14 cellular contexts compared by ENCODE assay signal in genomic region chr15:91921188-91921820, GRCh38.
DNase-seq lines count a peak whose midpoint lies in the region; ATAC-seq and TF ChIP-seq lines count a peak whose summit lies in the region.
"Had no signal": no experiment of that assay in that cellular context is flagged by ENCODE, and none has a peak within 500 bp of the region (broad histone marks: within the 10 kb centered on the region; RNA-seq: fewer than 3 reads in every experiment).

No MANE protein-coding gene starts in this region.

- H3K36me3 ChIP-seq in subcutaneous abdominal adipose tissue (ENCODE audit: control insufficient read depth in 5 of 5, insufficient read depth in 5 of 5, low read length in 5 of 5) = peaks cover 0 to 6% (median 4%) of the 10 kb centered on the region in 5 donors
- H3K36me3 ChIP-seq: neural progenitor cell, WERI-Rb-1 had no signal

- POLR2A ChIA-PET in activated CD8-positive, alpha-beta T cell treated with anti-CD3 and anti-CD28 coated beads for 36 hours (lab: Charles Lee) = no interaction called here

- H3K4me3 ChIP-seq in subcutaneous abdominal adipose tissue (ENCODE audit: low read depth in 1 of 5, low read length in 5 of 5) = peak overlapping the region in 1 of 5 donors; percentile 13
- peak overlapping the region in 1 of 59 donors; percentile 6 for H3K4me3 ChIP-seq in dorsolateral prefrontal cortex
- H3K4me3 ChIP-seq: neural progenitor cell had no signal

- peak overlapping the region; percentile 58 for H3K27ac Mint-ChIP-seq in activated T-cell treated with anti-CD3 and anti-CD28 coated beads, Interleukin-2, amount 50 U/mL, for 72 hours
- H3K27ac Mint-ChIP-seq in activated CD8-positive, alpha-beta T cell treated with anti-CD3 and anti-CD28 coated beads for 36 hours = peak overlapping the region; percentile 64
- H3K27ac Mint-ChIP-seq in immature natural killer cell = peak overlapping the region in 5 of 6 donors; percentile 7 to 53 (median 25)
- H3K27ac Mint-ChIP-seq: neural progenitor cell had no signal

- intact Hi-C loops in activated CD8-positive, alpha-beta T cell treated with anti-CD3 and anti-CD28 coated beads for 36 hours (cut with micrococcal nuclease) = no loop called here
- intact Hi-C loops in dorsolateral prefrontal cortex (cut with DNase I) = no loop called here

- CTCF ChIA-PET in activated CD8-positive, alpha-beta T cell treated with anti-CD3 and anti-CD28 coated beads for 36 hours (lab: Charles Lee) = interaction anchor here (1.3 to 1.4 kb wide), 3 partner anchors 72 to 618 kb away, joined by 3 to 4 read pairs (median 3); no protein-coding TSS in a partner anchor

- no peak overlapping the region for H3K4me3 Mint-ChIP-seq in activated T-cell treated with anti-CD3 and anti-CD28 coated beads, Interleukin-2, amount 50 U/mL, for 72 hours
- no peak overlapping the region for H3K4me3 Mint-ChIP-seq in activated CD8-positive, alpha-beta T cell treated with anti-CD3 and anti-CD28 coated beads for 36 hours
- no peak overlapping the region for H3K4me3 Mint-ChIP-seq in immature natural killer cell
- H3K4me3 Mint-ChIP-seq: neural progenitor cell had no signal

- no peaks in the 10 kb centered on the region for H3K9me3 Mint-ChIP-seq in activated T-cell treated with anti-CD3 and anti-CD28 coated beads, Interleukin-2, amount 50 U/mL, for 72 hours
- no peaks in the 10 kb centered on the region for H3K9me3 Mint-ChIP-seq in activated CD8-positive, alpha-beta T cell treated with anti-CD3 and anti-CD28 coated beads for 36 hours
- no peaks in the 10 kb centered on the region for H3K9me3 Mint-ChIP-seq in immature natural killer cell
- H3K9me3 Mint-ChIP-seq: neural progenitor cell had no signal

- H3K27ac ChIP-seq in subcutaneous abdominal adipose tissue (ENCODE audit: low read depth, low read length) (peak overlapping the region; percentile 6), dorsolateral prefrontal cortex (peak overlapping the region in 9 of 59 donors; percentile 2 to 64 (median 28))
- H3K27ac ChIP-seq: neural progenitor cell, WERI-Rb-1 had no signal

- no peak for DNase-seq in activated T-cell treated with anti-CD3 and anti-CD28 coated beads, Interleukin-2, amount 50 U/mL, for 72 hours
- DNase-seq in activated T-cell treated with anti-CD3 and anti-CD28 coated beads, Interleukin-2, amount 50 U/mL, for 48 hours = no peak
- DNase-seq in activated CD8-positive, alpha-beta T cell treated with anti-CD3 and anti-CD28 coated beads for 36 hours = no peak
- peak in 2 of 3 donors; percentile 17 to 20 for DNase-seq in immature natural killer cell
- DNase-seq in activated CD8-positive, alpha-beta memory T cell treated with anti-CD3 and anti-CD28 coated beads, Interleukin-2, amount 50 U/mL, for 4 hours = no peak
- no peak for DNase-seq in dorsolateral prefrontal cortex
- DNase-seq in NK-92 (lab: John Stamatoyannopoulos, UW; ENCODE audit: unreplicated experiment) = no peak
- DNase-seq: amygdala; foreskin fibroblast; Kasumi-1; stimulated activated CD4-positive, alpha-beta T cell treated with anti-CD3 and anti-CD28 coated beads, Interleukin-4, amount 100 ng/mL, for 4 hours; WERI-Rb-1 had no signal

- no peak overlapping the region for H3K9ac ChIP-seq in subcutaneous abdominal adipose tissue (ENCODE audit: low read length in 5 of 5)
- H3K9ac ChIP-seq: neural progenitor cell had no signal

- H3K9me3 ChIP-seq in subcutaneous abdominal adipose tissue (ENCODE audit: control insufficient read depth in 5 of 5, low read length in 5 of 5) = no peaks in the 10 kb centered on the region

- H3K27me3 ChIP-seq in subcutaneous abdominal adipose tissue (ENCODE audit: control insufficient read depth in 5 of 5, insufficient read depth in 4 of 5, low read length in 5 of 5) (peaks cover 0 to 3% (median 0%) of the 10 kb centered on the region in 5 donors), dorsolateral prefrontal cortex (no peaks in the 10 kb centered on the region)
- H3K27me3 ChIP-seq: neural progenitor cell had no signal

- no peaks in the 10 kb centered on the region for H3K27me3 Mint-ChIP-seq in activated T-cell treated with anti-CD3 and anti-CD28 coated beads, Interleukin-2, amount 50 U/mL, for 72 hours (ENCODE audit: low read depth)
- H3K27me3 Mint-ChIP-seq in activated CD8-positive, alpha-beta T cell treated with anti-CD3 and anti-CD28 coated beads for 36 hours = no peaks in the 10 kb centered on the region
- peaks cover 0 to 2% (median 1%) of the 10 kb centered on the region in 3 donors for H3K27me3 Mint-ChIP-seq in immature natural killer cell (ENCODE audit: low read depth in 3 of 3)

- peaks cover 18% of the 10 kb centered on the region for H3K4me1 Mint-ChIP-seq in activated T-cell treated with anti-CD3 and anti-CD28 coated beads, Interleukin-2, amount 50 U/mL, for 72 hours (ENCODE audit: low read depth)
- peaks cover 11% of the 10 kb centered on the region for H3K4me1 Mint-ChIP-seq in activated CD8-positive, alpha-beta T cell treated with anti-CD3 and anti-CD28 coated beads for 36 hours (ENCODE audit: low read depth)
- peaks cover 60 to 85% of the 10 kb centered on the region in 2 donors for H3K4me1 Mint-ChIP-seq in immature natural killer cell

- no peak for TF ChIP-seq CTCF in activated CD8-positive, alpha-beta T cell treated with anti-CD3 and anti-CD28 coated beads for 36 hours (IDR thresholded peaks at IDR 0.05)
- TF ChIP-seq CTCF in dorsolateral prefrontal cortex (IDR thresholded peaks at IDR 0.05 in 54 of 56, conservative IDR thresholded peaks at IDR 0.05 in 2 of 56; ENCODE audit: low read depth in 1 of 56, partially characterized antibody in 56 of 56) = no peak

- peak in 1 of 2 donors; percentile 33 for ATAC-seq in activated T-cell treated with anti-CD3 and anti-CD28 coated beads, Interleukin-2, amount 50 U/mL, for 72 hours (replicated peaks in 1 of 2)
- ATAC-seq in activated CD8-positive, alpha-beta T cell treated with anti-CD3 and anti-CD28 coated beads for 36 hours = peak; percentile 45

- no peaks in the 10 kb centered on the region for H3K36me3 Mint-ChIP-seq in activated T-cell treated with anti-CD3 and anti-CD28 coated beads, Interleukin-2, amount 50 U/mL, for 72 hours (ENCODE audit: insufficient read depth in 2 of 2)
- no peaks in the 10 kb centered on the region for H3K36me3 Mint-ChIP-seq in activated CD8-positive, alpha-beta T cell treated with anti-CD3 and anti-CD28 coated beads for 36 hours (ENCODE audit: low read depth)
- H3K36me3 Mint-ChIP-seq in immature natural killer cell = peaks cover 6 to 10% (median 8%) of the 10 kb centered on the region in 3 donors
- H3K36me3 Mint-ChIP-seq: neural progenitor cell had no signal

- peaks cover 2 to 57% (median 32%) of the 10 kb centered on the region in 5 donors for H3K4me1 ChIP-seq in subcutaneous abdominal adipose tissue (ENCODE audit: control insufficient read depth in 5 of 5, insufficient read depth in 5 of 5, low read length in 5 of 5)

Comparison
In these comparisons a context has a peak if more than half of its experiments do, and no peak if none do; other contexts are left out.
1. DNase-seq: peak in immature natural killer cell (2 of 3); none in activated T-cell treated with anti-CD3 and anti-CD28 coated beads, Interleukin-2, amount 50 U/mL, for 72 hours (0 of 2), activated T-cell treated with anti-CD3 and anti-CD28 coated beads, Interleukin-2, amount 50 U/mL, for 48 hours (0 of 2), activated CD8-positive, alpha-beta T cell treated with anti-CD3 and anti-CD28 coated beads for 36 hours (single experiment), activated CD8-positive, alpha-beta memory T cell treated with anti-CD3 and anti-CD28 coated beads, Interleukin-2, amount 50 U/mL, for 4 hours (single experiment), dorsolateral prefrontal cortex (0 of 10) and NK-92 (single experiment).
2. Peak in every context shown above with its lines, with median percentiles within 50 percentile points of each other: H3K27ac Mint-ChIP-seq.